ENCODE assay signal across 9 cellular contexts in the genomic region with DNA sequence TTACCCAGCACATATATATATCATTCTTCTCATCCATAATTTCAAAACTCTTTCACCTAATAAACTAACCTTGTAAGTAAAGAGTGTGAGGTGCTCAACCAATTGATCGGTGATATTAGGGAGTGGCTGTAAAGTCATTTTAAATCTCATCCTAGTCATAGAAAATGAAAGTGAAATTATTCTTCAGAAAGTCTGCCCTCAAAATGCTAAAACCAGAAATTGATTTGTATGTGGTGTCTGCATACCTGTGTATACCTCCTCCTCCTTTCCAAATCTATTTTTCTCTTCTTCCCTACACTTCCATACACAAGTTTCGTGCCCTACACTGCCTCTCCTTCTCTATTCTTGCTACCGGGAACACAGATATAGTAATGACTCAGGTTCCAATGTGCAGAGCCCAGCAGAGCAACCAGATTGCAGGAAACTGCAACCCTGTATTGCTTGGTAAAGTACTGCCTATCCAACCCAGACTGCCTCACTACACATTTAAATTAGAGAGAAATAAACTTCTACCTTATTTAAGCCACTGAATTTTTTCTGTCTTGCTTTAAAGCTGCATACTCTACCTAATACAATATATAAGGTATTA. TPM values are rescaled to one million over a fixed set of nuclear protein-coding genes. Genes with fewer than 3 reads are reported as not detected.
DNase-seq lines count a peak whose midpoint lies in the region; ATAC-seq lines count a peak whose summit lies in the region.
"Had no signal": no experiment of that assay in that cellular context is flagged by ENCODE, and none has a peak within 500 bp of the region (broad histone marks: within the 10 kb centered on the region; RNA-seq: fewer than 3 reads in every experiment).

No MANE protein-coding gene starts in this region.

- H3K4me1 ChIP-seq in adipocyte (ENCODE audit: control insufficient read depth, insufficient read depth, low read length), result peaks cover 31% of the 10 kb centered on the region

- no peaks in the 10 kb centered on the region for H3K27me3 ChIP-seq in adipocyte (replicated peaks; ENCODE audit: control insufficient read depth, insufficient read depth, low read length)

- peak overlapping the region; percentile 68 for H3K4me3 ChIP-seq in adipocyte (ENCODE audit: low read length)

- peaks cover 29% of the 10 kb centered on the region for H3K4me1 Mint-ChIP-seq in activated T-cell treated with anti-CD3 and anti-CD28 coated beads, Interleukin-2, amount 50 U/mL, for 72 hours (ENCODE audit: low read depth)
- H3K4me1 Mint-ChIP-seq in stimulated activated naive B cell treated with anti-CD40 and anti-IgM and Interleukin-4, amounts not matched to agents 10 μg/mL and 1 μg/mL and 100 μg/mL, for 72 hours, result peaks cover 30 to 45% of the 10 kb centered on the region in 2 donors

- H3K36me3 Mint-ChIP-seq in activated T-cell treated with anti-CD3 and anti-CD28 coated beads, Interleukin-2, amount 50 U/mL, for 72 hours (ENCODE audit: insufficient read depth in 2 of 2), result no peaks in the 10 kb centered on the region
- no peaks in the 10 kb centered on the region for H3K36me3 Mint-ChIP-seq in stimulated activated naive B cell treated with anti-CD40 and anti-IgM and Interleukin-4, amounts not matched to agents 10 μg/mL and 1 μg/mL and 100 μg/mL, for 72 hours

- no peaks in the 10 kb centered on the region for H3K9me3 ChIP-seq in adipocyte (ENCODE audit: control insufficient read depth, low read length)

- no peaks in the 10 kb centered on the region for H3K36me3 ChIP-seq in adipocyte (ENCODE audit: control insufficient read depth, insufficient read depth, low read length, severe bottlenecking)

- DNase-seq in activated T-cell treated with anti-CD3 and anti-CD28 coated beads, Interleukin-2, amount 50 U/mL, for 72 hours, result no peak
- no peak for DNase-seq in activated T-cell treated with anti-CD3 and anti-CD28 coated beads, Interleukin-2, amount 50 U/mL, for 1 hour
- DNase-seq in adipocyte (ENCODE audit: low read depth) (no peak), iPS-NIHi11 (ENCODE audit: low spot score) (no peak), NCI-H1092 treated with DMSO at 0.1 percent for 48 hours (lab: John Stamatoyannopoulos, UW) (no peak)
- no peak for DNase-seq in stimulated activated naive B cell treated with anti-CD40 and anti-IgM and Interleukin-4, amounts not matched to agents 10 μg/mL and 1 μg/mL and 100 μg/mL, for 72 hours
- DNase-seq: NCI-H526 had no signal

- no peak overlapping the region for H3K27ac Mint-ChIP-seq in activated T-cell treated with anti-CD3 and anti-CD28 coated beads, Interleukin-2, amount 50 U/mL, for 72 hours
- peak overlapping the region; percentile 47 for H3K27ac Mint-ChIP-seq in stimulated activated naive B cell treated with anti-CD40 and anti-IgM and Interleukin-4, amounts not matched to agents 10 μg/mL and 1 μg/mL and 100 μg/mL, for 72 hours

- peak; percentile 22 to 29 for ATAC-seq in activated T-cell treated with anti-CD3 and anti-CD28 coated beads, Interleukin-2, amount 50 U/mL, for 72 hours (replicated peaks in 1 of 2)
- ATAC-seq in HG03097 (IDR thresholded peaks at IDR 0.05; ENCODE audit: low FRiP score, unreplicated experiment), result peak; percentile 21
- ATAC-seq in stimulated activated naive B cell treated with anti-CD40 and anti-IgM and Interleukin-4, amounts not matched to agents 10 μg/mL and 1 μg/mL and 100 μg/mL, for 72 hours (replicated peaks), result no peak
- no peak for ATAC-seq in HG03039 (IDR thresholded peaks at IDR 0.05; ENCODE audit: unreplicated experiment)

- H3K9me3 Mint-ChIP-seq in activated T-cell treated with anti-CD3 and anti-CD28 coated beads, Interleukin-2, amount 50 U/mL, for 72 hours, result no peaks in the 10 kb centered on the region
- no peaks in the 10 kb centered on the region for H3K9me3 Mint-ChIP-seq in stimulated activated naive B cell treated with anti-CD40 and anti-IgM and Interleukin-4, amounts not matched to agents 10 μg/mL and 1 μg/mL and 100 μg/mL, for 72 hours

- H3K4me3 Mint-ChIP-seq in activated T-cell treated with anti-CD3 and anti-CD28 coated beads, Interleukin-2, amount 50 U/mL, for 72 hours, result peak overlapping the region; percentile 61 to 65
- H3K4me3 Mint-ChIP-seq in stimulated activated naive B cell treated with anti-CD40 and anti-IgM and Interleukin-4, amounts not matched to agents 10 μg/mL and 1 μg/mL and 100 μg/mL, for 72 hours, result peak overlapping the region; percentile 60 to 71

- peaks cover 11% of the 10 kb centered on the region for H3K27me3 Mint-ChIP-seq in activated T-cell treated with anti-CD3 and anti-CD28 coated beads, Interleukin-2, amount 50 U/mL, for 72 hours (ENCODE audit: low read depth)
- no peaks in the 10 kb centered on the region for H3K27me3 Mint-ChIP-seq in stimulated activated naive B cell treated with anti-CD40 and anti-IgM and Interleukin-4, amounts not matched to agents 10 μg/mL and 1 μg/mL and 100 μg/mL, for 72 hours

- H3K9ac ChIP-seq in adipocyte (ENCODE audit: low read length), result peak overlapping the region; percentile 58

RNA-seq across cellular contexts. Expression of gene TBC1D5, which starts 7.4 kb away (rescaled TPM):
- total RNA-seq in activated T-cell treated with anti-CD3 and anti-CD28 coated beads, Interleukin-2, amount 50 U/mL, for 72 hours, result 10 to 100 TPM; 51.2 to 52.4 TPM

Comparison
In these comparisons a context has a peak if more than half of its experiments do, and no peak if none do; other contexts are left out.
1. ATAC-seq: peak in activated T-cell treated with anti-CD3 and anti-CD28 coated beads, Interleukin-2, amount 50 U/mL, for 72 hours (2 of 2) and HG03097 (single experiment); none in stimulated activated naive B cell treated with anti-CD40 and anti-IgM and Interleukin-4, amounts not matched to agents 10 μg/mL and 1 μg/mL and 100 μg/mL, for 72 hours (0 of 2) and HG03039 (single experiment).